Comparison of ENCODE assay signal across 9 cellular contexts in the genomic region with DNA sequence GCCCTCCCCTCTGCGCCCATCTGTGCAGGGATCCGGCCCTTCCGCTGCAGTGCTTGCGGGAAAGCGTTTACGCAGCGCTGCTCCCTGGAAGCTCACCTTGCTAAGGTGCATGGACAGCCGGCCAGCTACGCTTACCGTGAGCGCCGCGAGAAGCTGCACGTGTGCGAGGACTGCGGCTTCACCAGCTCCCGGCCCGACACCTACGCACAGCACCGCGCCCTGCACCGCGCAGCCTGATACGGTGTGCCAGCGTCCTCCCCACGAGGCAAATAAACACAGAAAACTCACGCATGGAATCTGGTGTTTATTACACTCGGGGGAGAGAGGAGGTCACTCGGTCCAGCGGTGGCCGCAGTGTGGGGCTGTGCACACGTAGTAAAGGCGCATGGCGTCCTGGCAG. TPM values are rescaled to one million over a fixed set of nuclear protein-coding genes. Genes with fewer than 3 reads are reported as not detected.
DNase-seq lines count a peak whose midpoint lies in the region; ATAC-seq, FAIRE-seq and TF ChIP-seq lines count a peak whose summit lies in the region.
"Had no signal": no experiment of that assay in that cellular context is flagged by ENCODE, and none has a peak within 500 bp of the region (broad histone marks: within the 10 kb centered on the region; RNA-seq: fewer than 3 reads in every experiment).

No MANE protein-coding gene starts in this region.

- H3K23ac ChIP-seq in H1 (ENCODE audit: insufficient read length), result no peak overlapping the region

- FAIRE-seq in H1 (lab: Jason Lieb, UNC), result no peak
- FAIRE-seq: TTC549 had no signal

- H4K5ac ChIP-seq in H1 (ENCODE audit: insufficient read length, low read depth, low read length), result no peak overlapping the region

- no peak for TF ChIP-seq RAD21 in H1 (IDR thresholded peaks at IDR 0.05 in 1 of 2, conservative IDR thresholded peaks at IDR 0.05 in 1 of 2; ENCODE audit: low read depth in 2 of 2, low read length in 2 of 2)

- no peak overlapping the region for H3K27ac ChIP-seq in DOHH2 (ENCODE audit: low read depth, low read length)
- H3K27ac ChIP-seq in PC-9, result no peak overlapping the region
- H3K27ac ChIP-seq in H1 (ENCODE audit: low read depth, low read length), result no peak overlapping the region
- H3K27ac ChIP-seq in parathyroid adenoma, result no peak overlapping the region

- H3K79me2 ChIP-seq in DOHH2 (ENCODE audit: control insufficient read depth, low read length), result peaks cover 38% of the 10 kb centered on the region
- peaks cover 24% of the 10 kb centered on the region for H3K79me2 ChIP-seq in PC-9 (ENCODE audit: low read depth)
- peaks cover 0 to 9% of the 10 kb centered on the region in 2 experiments; a peak in 1 of 4 replicates for H3K79me2 ChIP-seq in H1 (ENCODE audit: control insufficient read depth in 1 of 2, insufficient read depth in 2 of 2, low read length in 2 of 2)
- peaks cover 4% of the 10 kb centered on the region for H3K79me2 ChIP-seq in parathyroid adenoma

- WGBS in H1 (ENCODE audit: extremely low coverage in 1 of 2, insufficient coverage in 1 of 2, insufficient read length in 1 of 2, insufficient replicate concordance in 2 of 2, low coverage in 1 of 2, low lambda C conversion rate in 2 of 2, missing lambda C conversion rate in 1 of 2), 2 experiments, result 94% methylated on average over 31 of the region's 34 CpGs; no CpG with 5 or more reads in 1 of the 2 experiments

- H2BK20ac ChIP-seq in H1 (ENCODE audit: low read length), result no peak overlapping the region

- no TSS peak for BruUV-seq in PC-9 (replicated peaks; lab: Mats Ljungman, UMichigan)

- H2AK5ac ChIP-seq in H1 (ENCODE audit: low read depth, low read length), result no peak overlapping the region

- H3K9me2 ChIP-seq in DOHH2 (replicated peaks; ENCODE audit: control insufficient read depth, low read length), result no peaks in the 10 kb centered on the region
- no peaks in the 10 kb centered on the region for H3K9me2 ChIP-seq in PC-9 (ENCODE audit: insufficient read depth)

- POLR2A ChIA-PET in PC-9 (lab: Charles Lee; ENCODE audit: unreplicated experiment), result no interaction called here
- POLR2A ChIA-PET in H1 (lab: Charles Lee; ENCODE audit: partially characterized antibody), result interaction anchor here (2.9 kb wide), 1 partner anchor 10 kb away, joined by 18 read pairs; no protein-coding TSS in a partner anchor

- TF ChIP-seq POLR2A in H1 (IDR thresholded peaks at IDR 0.05; ENCODE audit: control extremely low read depth in 1 of 2, low read depth in 2 of 2, low read length in 2 of 2), result no peak

- peaks cover 6% of the 10 kb centered on the region; the same call in 1 of the 2 replicates for H4K20me1 ChIP-seq in DOHH2 (ENCODE audit: control insufficient read depth, insufficient read depth, low read depth, low read length)
- H4K20me1 ChIP-seq in PC-9 (ENCODE audit: insufficient read depth), result no peaks in the 10 kb centered on the region; the same call in 1 of the 2 replicates
- peaks cover 3 to 6% of the 10 kb centered on the region in 2 experiments for H4K20me1 ChIP-seq in H1 (replicated peaks in 1 of 2; ENCODE audit: control insufficient read depth in 1 of 2, insufficient read depth in 2 of 2, low read length in 2 of 2)

- H2BK15ac ChIP-seq in H1 (ENCODE audit: low read length), result no peak overlapping the region

- no peak overlapping the region for H2BK5ac ChIP-seq in H1 (ENCODE audit: low read depth, low read length)

- no peaks in the 10 kb centered on the region for H3K9me3 ChIP-seq in DOHH2 (ENCODE audit: control insufficient read depth, insufficient read depth, low read length)
- H3K9me3 ChIP-seq in PC-9 (ENCODE audit: insufficient read depth, low read depth), result no peaks in the 10 kb centered on the region
- H3K9me3 ChIP-seq in H1 (ENCODE audit: insufficient read depth in 2 of 2, low read depth in 1 of 2, low read length in 1 of 2), result no peaks in the 10 kb centered on the region
- H3K9me3 ChIP-seq in parathyroid adenoma (ENCODE audit: control insufficient read depth, low read length), result no peaks in the 10 kb centered on the region

- peak overlapping the region; percentile 41 for H4K91ac ChIP-seq in H1 (replicated peaks; ENCODE audit: insufficient read length, low read length)

- TF ChIP-seq CTCF in DOHH2 (IDR thresholded peaks at IDR 0.05; ENCODE audit: low read depth, low read length, poor library complexity, severe bottlenecking), result peak; percentile 1
- no peak for TF ChIP-seq CTCF in PC-9 (conservative IDR thresholded peaks at IDR 0.05)
- TF ChIP-seq CTCF in H1 (IDR thresholded peaks at IDR 0.05; ENCODE audit: control extremely low read depth in 1 of 3, insufficient read depth in 1 of 3, low read depth in 1 of 3, low read length in 3 of 3), result no peak
- no peak for TF ChIP-seq CTCF in parathyroid adenoma (IDR thresholded peaks at IDR 0.05)

- no peak for TF ChIP-seq EP300 in H1 (IDR thresholded peaks at IDR 0.05; ENCODE audit: borderline replicate concordance in 1 of 2, low read depth in 2 of 2, low read length in 2 of 2)

- H3K4me1 ChIP-seq in DOHH2 (ENCODE audit: control insufficient read depth, low read length), result peaks cover 29% of the 10 kb centered on the region
- peaks cover 12% of the 10 kb centered on the region for H3K4me1 ChIP-seq in PC-9 (replicated peaks; ENCODE audit: insufficient read depth)
- peaks cover 8 to 23% (median 18%) of the 10 kb centered on the region in 4 experiments for H3K4me1 ChIP-seq in H1 (replicated peaks in 1 of 4; ENCODE audit: control insufficient read depth in 3 of 4, insufficient read depth in 4 of 4, low read length in 3 of 4)
- peaks cover 5% of the 10 kb centered on the region for H3K4me1 ChIP-seq in parathyroid adenoma

- peaks cover 10% of the 10 kb centered on the region for H3K23me2 ChIP-seq in H1 (ENCODE audit: low read depth, low read length)

- H3K4me2 ChIP-seq in DOHH2 (ENCODE audit: low read length) (peak overlapping the region; percentile 79), PC-9 (peak overlapping the region; percentile 88), H1 (ENCODE audit: insufficient read depth in 1 of 2, low read depth in 2 of 2, low read length in 2 of 2) (peak overlapping the region; percentile 76 to 94), parathyroid adenoma (ENCODE audit: low read length) (peak overlapping the region; percentile 67)

- peak overlapping the region; percentile 99 for H3K4me3 ChIP-seq in DOHH2 (ENCODE audit: low read length)
- peak overlapping the region; percentile 100 for H3K4me3 ChIP-seq in PC-9
- H3K4me3 ChIP-seq in H1 (ENCODE audit: extremely low read depth in 1 of 4, insufficient read depth in 2 of 4, low read depth in 3 of 4, low read length in 4 of 4), result peak overlapping the region; percentile 73 to 96 (median 82); a peak in 5 of 8 replicates
- peak overlapping the region; percentile 68 for H3K4me3 ChIP-seq in parathyroid adenoma (ENCODE audit: low read depth, low read length)

- ATAC-seq in HG03280 (IDR thresholded peaks at IDR 0.05; ENCODE audit: unreplicated experiment), result no peak

- no peak overlapping the region for H3K4ac ChIP-seq in H1 (replicated peaks; ENCODE audit: insufficient read length, low read depth, low read length)

- intact Hi-C loops in PC-9 (cut with micrococcal nuclease; ENCODE audit: unreplicated experiment), result loop anchor here (10.0 kb wide), 1 partner anchor 59 kb away; a partner anchor contains a TSS

- DNase-seq in PC-9, result no peak
- DNase-seq in H1 (ENCODE audit: low read depth in 1 of 2, low spot score in 2 of 2), result no peak
- no peak for DNase-seq in dedifferentiated amniotic fluid mesenchymal stem cell (ENCODE audit: extremely low spot score)
- no peak for DNase-seq in NCI-H82 treated with DMSO at 0.1 percent for 48 hours (lab: John Stamatoyannopoulos, UW; ENCODE audit: unreplicated experiment)
- DNase-seq in NCI-H1694 treated with DMSO at 0.1 percent for 48 hours (lab: John Stamatoyannopoulos, UW), result no peak

- no peak overlapping the region for H3K18ac ChIP-seq in H1 (ENCODE audit: extremely low read depth, low read length)

- no peaks in the 10 kb centered on the region for H3K27me3 ChIP-seq in DOHH2 (ENCODE audit: control insufficient read depth, low read length)
- no peaks in the 10 kb centered on the region for H3K27me3 ChIP-seq in PC-9 (ENCODE audit: insufficient read depth, low read depth)
- H3K27me3 ChIP-seq in H1 (replicated peaks in 1 of 4; ENCODE audit: control insufficient read depth in 3 of 4, extremely low read depth in 1 of 4, insufficient read depth in 3 of 4, low read length in 3 of 4), result no peaks in the 10 kb centered on the region
- no peaks in the 10 kb centered on the region for H3K27me3 ChIP-seq in parathyroid adenoma (ENCODE audit: control insufficient read depth, insufficient read depth, low read length)

- no peak overlapping the region for H4K8ac ChIP-seq in H1 (ENCODE audit: extremely low read depth, insufficient read depth, low read length)

- H3K56ac ChIP-seq in H1 (replicated peaks; ENCODE audit: insufficient read length, low read depth, low read length), result no peak overlapping the region

- H3K36me3 ChIP-seq in DOHH2 (ENCODE audit: control insufficient read depth, low read length) (peaks cover 43% of the 10 kb centered on the region), PC-9 (ENCODE audit: low read depth) (no peaks in the 10 kb centered on the region), H1 (ENCODE audit: control insufficient read depth in 2 of 4, insufficient read depth in 4 of 4, low read length in 3 of 4) (peaks cover 2 to 15% (median 8%) of the 10 kb centered on the region in 4 experiments; a peak in 5 of 8 replicates), parathyroid adenoma (ENCODE audit: control insufficient read depth, insufficient read depth, low read length) (no peaks in the 10 kb centered on the region)

- no peaks in the 10 kb centered on the region for H3F3A ChIP-seq in DOHH2 (ENCODE audit: control insufficient read depth, insufficient read depth)
- peaks cover 18% of the 10 kb centered on the region for H3F3A ChIP-seq in PC-9 (ENCODE audit: insufficient read depth, low read depth)

- peaks cover 11% of the 10 kb centered on the region for H3K79me1 ChIP-seq in H1 (ENCODE audit: low read depth, low read length)

- CTCF ChIA-PET in PC-9 (lab: Charles Lee) (interaction anchor here (0.6 kb wide), 1 partner anchor 165 kb away, joined by 3 read pairs; no protein-coding TSS in a partner anchor), H1 (lab: Charles Lee; ENCODE audit: partially characterized antibody) (interaction anchor here (1.0 to 1.5 kb wide), 4 partner anchors 11 to 57 kb away, joined by 3 to 5 read pairs (median 4); no protein-coding TSS in a partner anchor)

- H3K9ac ChIP-seq in H1 (replicated peaks in 1 of 4; ENCODE audit: extremely low read depth in 1 of 4, low read depth in 3 of 4, low read length in 3 of 4) (0 out of 7 replicates have a peak overlapping the region, but pooled peaks of 1 of the 4 experiments have one; percentile 4), parathyroid adenoma (no peak overlapping the region)

- H2AFZ ChIP-seq in PC-9 (no peak overlapping the region), H1 (ENCODE audit: low read length) (no peak overlapping the region), parathyroid adenoma (no peak overlapping the region)

- H2BK12ac ChIP-seq in H1 (ENCODE audit: low read depth, low read length), result no peak overlapping the region

- H3K14ac ChIP-seq in H1 (ENCODE audit: insufficient read length), result no peak overlapping the region

- no peak overlapping the region for H2BK120ac ChIP-seq in H1 (replicated peaks; ENCODE audit: low read depth, low read length)

RNA-seq across cellular contexts. Expression of a gene that starts 1.2 kb away (rescaled TPM):
- 92.2 and 131 TPM in 2 replicates for total RNA-seq in PC-9 (2021)
- total RNA-seq in H1 (2021; fragmentation: NEBNext Ultra II Directional; extraction: Animal tissue kit (Norgen Biotek cat#: 25700)), result 149 and 150 TPM in 2 replicates
- polyA plus RNA-seq in H1 (2011; rRNA removed), result 143 and 250 TPM in 2 replicates
- 172 TPM for polyA plus RNA-seq in H1 (2011; cell fraction: cytosol; rRNA removed)
- polyA plus RNA-seq in H1 (2011; cell fraction: nucleus; rRNA removed), result 280 TPM
- 138 to 369 TPM (median 317 TPM) in 4 replicates for polyA plus RNA-seq in H1 (2012, experiment 1 of 2)
- 417 TPM for polyA plus RNA-seq in H1 (2012, experiment 2 of 2)
- 238 TPM for polyA plus RNA-seq in H1 (2013, experiment 1 of 2)
- polyA plus RNA-seq in H1 (2013, experiment 2 of 2), result 265 TPM
- 126 and 159 TPM in 2 replicates for polyA minus RNA-seq in H1 (2011; rRNA and poly(A)+ RNA removed)
- 215 TPM for polyA minus RNA-seq in H1 (2011; cell fraction: cytosol; rRNA and poly(A)+ RNA removed)
- polyA minus RNA-seq in H1 (2011; cell fraction: nucleus; rRNA and poly(A)+ RNA removed), result 57.8 TPM

RNA-seq across cellular contexts. Expression of a gene that starts 1.8 kb away (rescaled TPM):
- 126 and 150 TPM in 2 replicates for total RNA-seq in PC-9 (2021)
- total RNA-seq in H1 (2021; fragmentation: NEBNext Ultra II Directional; extraction: Animal tissue kit (Norgen Biotek cat#: 25700)), result 153 and 168 TPM in 2 replicates
- 286 and 367 TPM in 2 replicates for polyA plus RNA-seq in H1 (2011; rRNA removed)
- 316 TPM for polyA plus RNA-seq in H1 (2011; cell fraction: cytosol; rRNA removed)
- 258 TPM for polyA plus RNA-seq in H1 (2011; cell fraction: nucleus; rRNA removed)
- 202 to 279 TPM (median 267 TPM) in 4 replicates for polyA plus RNA-seq in H1 (2012, experiment 1 of 2)
- 201 TPM for polyA plus RNA-seq in H1 (2012, experiment 2 of 2)
- polyA plus RNA-seq in H1 (2013, experiment 1 of 2), result 197 TPM
- 204 TPM for polyA plus RNA-seq in H1 (2013, experiment 2 of 2)
- polyA minus RNA-seq in H1 (2011; rRNA and poly(A)+ RNA removed), result 134 and 157 TPM in 2 replicates
- 85.0 TPM for polyA minus RNA-seq in H1 (2011; cell fraction: cytosol; rRNA and poly(A)+ RNA removed)
- polyA minus RNA-seq in H1 (2011; cell fraction: nucleus; rRNA and poly(A)+ RNA removed), result 60.8 TPM

RNA-seq across cellular contexts. Expression of a gene that starts 2.5 kb away (rescaled TPM):
- not detected in 2 replicates for total RNA-seq in PC-9 (2021)
- total RNA-seq in H1 (2021; fragmentation: NEBNext Ultra II Directional; extraction: Animal tissue kit (Norgen Biotek cat#: 25700)), result not detected in 2 replicates
- polyA plus RNA-seq in H1 (2011; rRNA removed), result 0.31 and 0.45 TPM in 2 replicates
- polyA plus RNA-seq in H1 (2011; cell fraction: cytosol; rRNA removed), result not detected
- polyA plus RNA-seq in H1 (2011; cell fraction: nucleus; rRNA removed), result 0.60 TPM
- not detected in 4 replicates for polyA plus RNA-seq in H1 (2012, experiment 1 of 2)
- polyA plus RNA-seq in H1 (2012, experiment 2 of 2), result not detected
- polyA plus RNA-seq in H1 (2013, experiment 1 of 2), result not detected
- polyA plus RNA-seq in H1 (2013, experiment 2 of 2), result not detected
- not detected in 2 replicates for polyA minus RNA-seq in H1 (2011; rRNA and poly(A)+ RNA removed)
- not detected for polyA minus RNA-seq in H1 (2011; cell fraction: cytosol; rRNA and poly(A)+ RNA removed)
- polyA minus RNA-seq in H1 (2011; cell fraction: nucleus; rRNA and poly(A)+ RNA removed), result not detected

RNA-seq across cellular contexts. Expression of a gene that starts 26.4 kb away (rescaled TPM):
- 1,014 and 1,177 TPM in 2 replicates for total RNA-seq in PC-9 (2021)
- 382 and 386 TPM in 2 replicates for total RNA-seq in H1 (2021; fragmentation: NEBNext Ultra II Directional; extraction: Animal tissue kit (Norgen Biotek cat#: 25700))
- polyA plus RNA-seq in H1 (2011; rRNA removed), result 438 and 448 TPM in 2 replicates
- polyA plus RNA-seq in H1 (2011; cell fraction: cytosol; rRNA removed), result 311 TPM
- 321 TPM for polyA plus RNA-seq in H1 (2011; cell fraction: nucleus; rRNA removed)
- 410 to 468 TPM (median 461 TPM) in 4 replicates for polyA plus RNA-seq in H1 (2012, experiment 1 of 2)
- polyA plus RNA-seq in H1 (2012, experiment 2 of 2), result 404 TPM
- polyA plus RNA-seq in H1 (2013, experiment 1 of 2), result 301 TPM
- polyA plus RNA-seq in H1 (2013, experiment 2 of 2), result 319 TPM
- polyA minus RNA-seq in H1 (2011; rRNA and poly(A)+ RNA removed), result 347 and 394 TPM in 2 replicates
- 167 TPM for polyA minus RNA-seq in H1 (2011; cell fraction: cytosol; rRNA and poly(A)+ RNA removed)
- polyA minus RNA-seq in H1 (2011; cell fraction: nucleus; rRNA and poly(A)+ RNA removed), result 90.7 TPM

RNA-seq across cellular contexts. Expression of a gene that starts 38.8 kb away (rescaled TPM):
- not detected in 2 replicates for total RNA-seq in PC-9 (2021)
- 0.60 and 0.75 TPM in 2 replicates for total RNA-seq in H1 (2021; fragmentation: NEBNext Ultra II Directional; extraction: Animal tissue kit (Norgen Biotek cat#: 25700))
- polyA plus RNA-seq in H1 (2011; rRNA removed), result 0.60 and 0.96 TPM in 2 replicates
- 0.43 TPM for polyA plus RNA-seq in H1 (2011; cell fraction: cytosol; rRNA removed)
- 1.9 TPM for polyA plus RNA-seq in H1 (2011; cell fraction: nucleus; rRNA removed)
- polyA plus RNA-seq in H1 (2012, experiment 1 of 2), result 0.88 to 23.4 TPM (median 2.0 TPM) in 4 replicates
- polyA plus RNA-seq in H1 (2012, experiment 2 of 2), result 0.43 TPM
- 0.93 TPM for polyA plus RNA-seq in H1 (2013, experiment 1 of 2)
- polyA plus RNA-seq in H1 (2013, experiment 2 of 2), result 0.96 TPM
- polyA minus RNA-seq in H1 (2011; rRNA and poly(A)+ RNA removed), result not detected in 2 replicates
- polyA minus RNA-seq in H1 (2011; cell fraction: cytosol; rRNA and poly(A)+ RNA removed), result not detected
- not detected for polyA minus RNA-seq in H1 (2011; cell fraction: nucleus; rRNA and poly(A)+ RNA removed)
